ENCODE assay signal across 1 cellular context in genomic region chr14:94451091-94451751, GRCh38.
TF ChIP-seq lines count a peak whose summit lies in the region.

No MANE protein-coding gene starts in this region.

TF ChIP-seq in H1, 55 proteins besides CTCF, POLR2A, EP300 and RAD21:
- TF ChIP-seq JUND (IDR thresholded peaks at IDR 0.05; ENCODE audit: low read length) (0 out of 2 replicates have a peak, but pooled peaks have one; percentile 7), CHD2 (IDR thresholded peaks at IDR 0.05; ENCODE audit: low read length) (peak; percentile 24; the same call in 1 of the 2 replicates), ZNF274 (IDR thresholded peaks at IDR 0.05; ENCODE audit: borderline replicate concordance, extremely low read depth, low read length) (no peak), CREB1 (IDR thresholded peaks at IDR 0.05) (0 out of 2 replicates have a peak, but pooled peaks have one; percentile 18), FOSL1 (IDR thresholded peaks at IDR 0.05; ENCODE audit: insufficient read depth, low read depth, low read length) (no peak), GTF2F1 (IDR thresholded peaks at IDR 0.05; ENCODE audit: borderline replicate concordance, low read depth, low read length) (no peak), HDAC2 (IDR thresholded peaks at IDR 0.05; ENCODE audit: borderline replicate concordance in 1 of 2, low read depth in 2 of 2, low read length in 2 of 2) (peak in 1 of 2 experiments; percentile 71; a peak in 1 of 4 replicates), YY1 (IDR thresholded peaks at IDR 0.05; ENCODE audit: low read depth, low read length) (0 out of 2 replicates have a peak, but pooled peaks have one; percentile 10)
